Comparison of ENCODE assay signal across 8 cellular contexts in genomic region chr20:10673176-10673830, GRCh38. TPM values are rescaled to one million over a fixed set of nuclear protein-coding genes. Genes with fewer than 3 reads are reported as not detected.
DNase-seq lines count a peak whose midpoint lies in the region; ATAC-seq and TF ChIP-seq lines count a peak whose summit lies in the region.

No MANE protein-coding gene starts in this region.

- H2AFZ ChIP-seq in fibroblast of lung (ENCODE audit: low read length): peak overlapping the region; percentile 34

- peak overlapping the region; percentile 79 for H3K4me3 ChIP-seq in LNCaP clone FGC (ENCODE audit: low read depth, low read length)
- H3K4me3 ChIP-seq in fibroblast of lung (replicated peaks in 1 of 4; ENCODE audit: control extremely low read depth in 1 of 4, insufficient read depth in 1 of 4, low read depth in 3 of 4, low read length in 4 of 4): peak overlapping the region; percentile 78 to 94 (median 86)

- H3K4me3 Mint-ChIP-seq in natural killer cell treated with Interleukin-12 subunit alpha and Interleukin-12 subunit beta and Interleukin-15 and Interleukin-18, amount 100 ng/mL, for 72 hours: peak overlapping the region; percentile 96

- peaks cover 8% of the 10 kb centered on the region for H3K4me1 ChIP-seq in fibroblast of lung (ENCODE audit: control insufficient read depth, extremely low read depth, insufficient read depth, low read length)

- H3K36me3 ChIP-seq in fibroblast of lung (ENCODE audit: control insufficient read depth, insufficient read depth, low read length): no peaks in the 10 kb centered on the region

- H3K9me3 Mint-ChIP-seq in natural killer cell treated with Interleukin-12 subunit alpha and Interleukin-12 subunit beta and Interleukin-15 and Interleukin-18, amount 100 ng/mL, for 72 hours: no peaks in the 10 kb centered on the region

- no peaks in the 10 kb centered on the region for H4K20me1 ChIP-seq in fibroblast of lung (ENCODE audit: control insufficient read depth, extremely low read depth, insufficient read depth, low read length)

- TF ChIP-seq CTCF in LNCaP clone FGC (IDR thresholded peaks at IDR 0.05; ENCODE audit: control insufficient read depth, extremely low read depth, insufficient read depth) (no peak), fibroblast of lung (conservative IDR thresholded peaks at IDR 0.05 in 1 of 2, IDR thresholded peaks at IDR 0.05 in 1 of 2; ENCODE audit: low read depth in 1 of 2, low read length in 2 of 2) (no peak)

- peak overlapping the region; percentile 74 to 90 for H3K27ac Mint-ChIP-seq in natural killer cell treated with Interleukin-12 subunit alpha and Interleukin-12 subunit beta and Interleukin-15 and Interleukin-18, amount 100 ng/mL, for 72 hours

- H3K27ac ChIP-seq in fibroblast of lung (ENCODE audit: insufficient read depth, low read length): peak overlapping the region; percentile 72

- peak overlapping the region; percentile 90 for H3K4me2 ChIP-seq in fibroblast of lung (ENCODE audit: extremely low read depth, insufficient read depth, low read length)

- ATAC-seq in natural killer cell treated with Interleukin-12 subunit alpha and Interleukin-12 subunit beta and Interleukin-15 and Interleukin-18, amount 100 ng/mL, for 72 hours: no peak
- no peak for ATAC-seq in HG02678 (IDR thresholded peaks at IDR 0.05; ENCODE audit: unreplicated experiment)

- H3K9me3 ChIP-seq in fibroblast of lung (ENCODE audit: control insufficient read depth, insufficient read depth, low read depth, low read length): no peaks in the 10 kb centered on the region

- DNase-seq in ELF-1 (ENCODE audit: low read depth, low spot score) (peak; percentile 38), LNCaP clone FGC (ENCODE audit: low read depth) (no peak), fibroblast of lung (ENCODE audit: low read depth in 2 of 2) (peak in 1 of 2 donors; percentile 55), islet precursor cell (no peak), foreskin melanocyte (no peak)
- peak; percentile 7 to 25 for DNase-seq in activated CD4-positive, alpha-beta T cell treated with anti-CD3 and anti-CD28 coated beads, Interleukin-2, amount 50 U/mL, for 48 hours
- DNase-seq in natural killer cell treated with Interleukin-12 subunit alpha and Interleukin-12 subunit beta and Interleukin-15 and Interleukin-18, amount 100 ng/mL, for 72 hours (ENCODE audit: low spot score): no peak

- H3K36me3 Mint-ChIP-seq in natural killer cell treated with Interleukin-12 subunit alpha and Interleukin-12 subunit beta and Interleukin-15 and Interleukin-18, amount 100 ng/mL, for 72 hours: no peaks in the 10 kb centered on the region

- H3K27me3 ChIP-seq in fibroblast of lung (ENCODE audit: control insufficient read depth, insufficient read depth, low read length): no peaks in the 10 kb centered on the region

- peak overlapping the region; percentile 74 for H3K9ac ChIP-seq in fibroblast of lung (ENCODE audit: insufficient read depth, low read length)

- peaks cover 19 to 25% of the 10 kb centered on the region in 2 donors for H3K4me1 Mint-ChIP-seq in natural killer cell treated with Interleukin-12 subunit alpha and Interleukin-12 subunit beta and Interleukin-15 and Interleukin-18, amount 100 ng/mL, for 72 hours (ENCODE audit: low read depth in 2 of 2)

- peaks cover 18 to 31% of the 10 kb centered on the region in 2 donors for H3K27me3 Mint-ChIP-seq in natural killer cell treated with Interleukin-12 subunit alpha and Interleukin-12 subunit beta and Interleukin-15 and Interleukin-18, amount 100 ng/mL, for 72 hours

- peaks cover 14% of the 10 kb centered on the region for H3K79me2 ChIP-seq in fibroblast of lung (ENCODE audit: control insufficient read depth, insufficient read depth, low read length)

RNA-seq across cellular contexts. Expression of gene JAG1, which starts 0.5 kb away (rescaled TPM):
- total RNA-seq in fibroblast of lung: 34.2 and 57.3 TPM in 2 replicates
- polyA plus RNA-seq in fibroblast of lung: 5.8 and 16.3 TPM in 2 replicates
- 6.2 and 17.1 TPM in 2 replicates for polyA plus RNA-seq in fibroblast of lung (2012)
- polyA minus RNA-seq in fibroblast of lung (ENCODE audit: low replicate concordance): 28.6 and 44.2 TPM in 2 replicates
- under 1 TPM; 0.28 to 0.64 TPM for total RNA-seq in natural killer cell treated with Interleukin-12 subunit alpha and Interleukin-12 subunit beta and Interleukin-15 and Interleukin-18, amount 100 ng/mL, for 72 hours

Comparison
In these comparisons a context has a peak if more than half of its experiments do, and no peak if none do; other contexts are left out.
1. DNase-seq: peak in ELF-1 (single experiment) and activated CD4-positive, alpha-beta T cell treated with anti-CD3 and anti-CD28 coated beads, Interleukin-2, amount 50 U/mL, for 48 hours (2 of 2); none in LNCaP clone FGC (single experiment), natural killer cell treated with Interleukin-12 subunit alpha and Interleukin-12 subunit beta and Interleukin-15 and Interleukin-18, amount 100 ng/mL, for 72 hours (single experiment), islet precursor cell (single experiment) and foreskin melanocyte (single experiment).
2. RNA of gene JAG1, which starts 0.5 kb away (total RNA-seq): 34.2 to 57.3 TPM in fibroblast of lung; 0.28 to 0.64 TPM in natural killer cell treated with Interleukin-12 subunit alpha and Interleukin-12 subunit beta and Interleukin-15 and Interleukin-18, amount 100 ng/mL, for 72 hours; every median in the first group is over 10 times any median in the second.